9 cellular contexts compared by ENCODE assay signal in the genomic region with DNA sequence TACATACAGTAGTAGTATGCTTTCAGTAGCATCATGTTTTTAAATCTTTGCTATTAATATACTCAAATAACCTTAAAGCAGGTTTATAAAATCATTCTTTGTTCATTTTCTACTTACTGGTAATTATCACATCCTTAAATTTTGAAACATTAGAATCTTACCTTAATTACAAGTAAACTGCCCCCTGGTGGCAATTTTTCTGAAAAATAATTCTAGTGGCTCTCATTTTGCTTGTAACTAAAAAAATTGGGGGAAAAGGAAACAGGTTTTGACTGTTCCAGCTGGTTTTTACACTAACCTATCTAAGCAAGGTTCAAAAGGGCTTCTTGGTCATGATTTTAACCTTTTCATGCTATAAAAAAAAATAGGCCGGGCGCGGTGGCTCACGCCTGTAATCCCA. TPM values are rescaled to one million over a fixed set of nuclear protein-coding genes. Genes with fewer than 3 reads are reported as not detected.
A peak's percentile ranks its signal among the peaks of the same experiment; 100 is the strongest.
DNase-seq lines count a peak whose midpoint lies in the region; ATAC-seq, FAIRE-seq and TF ChIP-seq lines count a peak whose summit lies in the region.
"Had no signal": no experiment of that assay in that cellular context is flagged by ENCODE, and none has a peak within 500 bp of the region (broad histone marks: within the 10 kb centered on the region; RNA-seq: fewer than 3 reads in every experiment).

No MANE protein-coding gene starts in this region.

- POLR2A ChIA-PET in CD4-positive, alpha-beta T cell (lab: Charles Lee): no interaction called here
- POLR2A ChIA-PET in HepG2 (lab: Yijun Ruan, JAX): no interaction called here

- H3K27ac Mint-ChIP-seq in CD4-positive, alpha-beta T cell: no peak overlapping the region

- H3K27me3 ChIP-seq in CD4-positive, alpha-beta T cell (ENCODE audit: control insufficient read depth, insufficient read depth, low read length): no peaks in the 10 kb centered on the region
- H3K27me3 ChIP-seq in GM23248 (replicated peaks; ENCODE audit: insufficient read depth): no peaks in the 10 kb centered on the region
- H3K27me3 ChIP-seq in HepG2 (ENCODE audit: control insufficient read depth in 1 of 2, insufficient read depth in 2 of 2, low read length in 2 of 2): no peaks in the 10 kb centered on the region; a peak in 1 of 5 replicates
- no peaks in the 10 kb centered on the region for H3K27me3 ChIP-seq in vagina
- H3K27me3 ChIP-seq: gastrocnemius medialis had no signal

- no peak overlapping the region for H3K27ac ChIP-seq in CD4-positive, alpha-beta T cell (ENCODE audit: low read depth, low read length)
- H3K27ac ChIP-seq in GM23248 (no peak overlapping the region), HepG2 (ENCODE audit: extremely low read length, insufficient read depth, low read length) (no peak overlapping the region), vagina (no peak overlapping the region)
- H3K27ac ChIP-seq: gastrocnemius medialis had no signal

- CTCF ChIA-PET in CD4-positive, alpha-beta T cell (lab: Charles Lee): no interaction called here
- CTCF ChIA-PET in HepG2 (lab: Yijun Ruan, JAX; ENCODE audit: low intra/inter-chr PET ratio, low total read pairs): interaction anchor here (0.7 to 1.4 kb wide), 2 partner anchors 109 to 271 kb away, joined by 3 read pairs; no protein-coding TSS in a partner anchor

- no peak for DNase-seq in CD4-positive, alpha-beta T cell
- DNase-seq in GM23248 (peak; percentile 51), HepG2 (ENCODE audit: low spot score) (peak; percentile 37), HuH-7.5 (ENCODE audit: low spot score) (no peak), vagina (ENCODE audit: extremely low spot score in 2 of 2) (no peak)
- no peak for DNase-seq in activated T-cell treated with anti-CD3 and anti-CD28 coated beads, Interleukin-2, amount 50 U/mL, for 4 hours
- no peak for DNase-seq in effector CD4-positive, alpha-beta T cell
- DNase-seq: gastrocnemius medialis had no signal

- WGBS in GM23248 (ENCODE audit: low coverage in 1 of 2, low lambda C conversion rate in 2 of 2, missing lambda C conversion rate in 2 of 2), 2 experiments: 68 to 82% methylated on average over 4 of the region's 4 CpGs
- WGBS in HepG2 (ENCODE audit: low lambda C conversion rate): 100% methylated on average over 4 of the region's 4 CpGs

- H3K4me3 ChIP-seq in GM23248 (no peak overlapping the region), WI38 (ENCODE audit: low read depth, low read length) (no peak overlapping the region), HepG2 (replicated peaks in 1 of 3; ENCODE audit: insufficient read depth in 1 of 3, low read depth in 2 of 3, low read length in 3 of 3) (no peak overlapping the region), vagina (no peak overlapping the region)
- H3K4me3 ChIP-seq: gastrocnemius medialis had no signal

- no peaks in the 10 kb centered on the region for H3K27me3 Mint-ChIP-seq in CD4-positive, alpha-beta T cell
- H3K27me3 Mint-ChIP-seq in activated T-cell treated with anti-CD3 and anti-CD28 coated beads, Interleukin-2, amount 50 U/mL, for 4 hours (ENCODE audit: low read depth): no peaks in the 10 kb centered on the region

- no peak overlapping the region for H3K4me2 ChIP-seq in GM23248 (ENCODE audit: unreplicated experiment)
- no peak overlapping the region for H3K4me2 ChIP-seq in HepG2 (ENCODE audit: low read depth, low read length)

- TF ChIP-seq RAD21 in HepG2 (CRISPR knock-in tag; IDR thresholded peaks at IDR 0.05): no peak

- no peaks in the 10 kb centered on the region for H3K4me1 Mint-ChIP-seq in CD4-positive, alpha-beta T cell (ENCODE audit: low read depth)
- H3K4me1 Mint-ChIP-seq in activated T-cell treated with anti-CD3 and anti-CD28 coated beads, Interleukin-2, amount 50 U/mL, for 4 hours (ENCODE audit: low read depth): no peaks in the 10 kb centered on the region

- H3K79me2 ChIP-seq in GM23248 (ENCODE audit: insufficient read depth) (no peaks in the 10 kb centered on the region), HepG2 (ENCODE audit: insufficient read depth, low read length) (no peaks in the 10 kb centered on the region)

- no peak for TF ChIP-seq POLR2A in HepG2 (IDR thresholded peaks at IDR 0.05; ENCODE audit: insufficient read depth in 1 of 2, low read depth in 2 of 2, low read length in 2 of 2)
- TF ChIP-seq POLR2A in vagina (IDR thresholded peaks at IDR 0.05): no peak

- H3K36me3 Mint-ChIP-seq in CD4-positive, alpha-beta T cell (ENCODE audit: low read depth): no peaks in the 10 kb centered on the region
- peaks cover 3% of the 10 kb centered on the region for H3K36me3 Mint-ChIP-seq in activated T-cell treated with anti-CD3 and anti-CD28 coated beads, Interleukin-2, amount 50 U/mL, for 4 hours (ENCODE audit: insufficient read depth)

- peaks cover 11% of the 10 kb centered on the region; the same call in 1 of the 2 replicates for H3F3A ChIP-seq in GM23248 (ENCODE audit: insufficient read depth)

- 0 out of 2 replicates have a peak, but pooled peaks cover 6% of the 10 kb centered on the region for H3K36me3 ChIP-seq in GM23248 (ENCODE audit: low read depth)
- H3K36me3 ChIP-seq in HepG2 (replicated peaks in 1 of 2; ENCODE audit: control insufficient read depth in 1 of 2, insufficient read depth in 2 of 2, low read length in 2 of 2): no peaks in the 10 kb centered on the region
- H3K36me3 ChIP-seq in vagina: no peaks in the 10 kb centered on the region
- H3K36me3 ChIP-seq: gastrocnemius medialis had no signal

- H3K4me3 Mint-ChIP-seq in CD4-positive, alpha-beta T cell: no peak overlapping the region
- no peak overlapping the region for H3K4me3 Mint-ChIP-seq in activated T-cell treated with anti-CD3 and anti-CD28 coated beads, Interleukin-2, amount 50 U/mL, for 4 hours

- no peaks in the 10 kb centered on the region for H3K9me2 ChIP-seq in GM23248 (ENCODE audit: insufficient read depth)

- no peak for ATAC-seq in CD4-positive, alpha-beta T cell (ENCODE audit: poor library complexity)
- no peak for ATAC-seq in HepG2
- no peak for ATAC-seq in activated T-cell treated with anti-CD3 and anti-CD28 coated beads, Interleukin-2, amount 50 U/mL, for 4 hours
- ATAC-seq: gastrocnemius medialis had no signal

- no peak for TF ChIP-seq EP300 in HepG2 (IDR thresholded peaks at IDR 0.05; ENCODE audit: low read depth in 2 of 2, low read length in 2 of 2)
- no peak for TF ChIP-seq EP300 in HepG2 (CRISPR knock-in tag; IDR thresholded peaks at IDR 0.05; ENCODE audit: borderline replicate concordance)

- BruUV-seq in HepG2 (replicated peaks; lab: Mats Ljungman, UMichigan): no TSS peak

- H2AFZ ChIP-seq in GM23248: no peak overlapping the region
- H2AFZ ChIP-seq in HepG2 (ENCODE audit: low read length): no peak overlapping the region

- no peak for FAIRE-seq in HepG2 (lab: Jason Lieb, UNC)

- TF ChIP-seq CTCF in CD4-positive, alpha-beta T cell (IDR thresholded peaks at IDR 0.05): peak; percentile 60
- TF ChIP-seq CTCF in WI38 (IDR thresholded peaks at IDR 0.05; ENCODE audit: low read depth, low read length) (peak; percentile 17; the same call in 1 of the 2 replicates), HepG2 (CRISPR knock-in tag; IDR thresholded peaks at IDR 0.05) (no peak), vagina (IDR thresholded peaks at IDR 0.05) (no peak)

- in situ Hi-C loops in GM23248 (cut with MboI) (no loop called here), HepG2 (cut with HindIII; ENCODE audit: extremely low pct_ligation_motif_present, low pct_unique_long_range_greater_than_20kb) (no loop called here)

- H3K9me3 Mint-ChIP-seq in CD4-positive, alpha-beta T cell: peaks cover 5% of the 10 kb centered on the region
- peaks cover 4% of the 10 kb centered on the region for H3K9me3 Mint-ChIP-seq in activated T-cell treated with anti-CD3 and anti-CD28 coated beads, Interleukin-2, amount 50 U/mL, for 4 hours

- no peaks in the 10 kb centered on the region for H3K9me3 ChIP-seq in CD4-positive, alpha-beta T cell (ENCODE audit: control insufficient read depth, low read length)
- no peaks in the 10 kb centered on the region for H3K9me3 ChIP-seq in GM23248 (ENCODE audit: low read depth)
- no peaks in the 10 kb centered on the region for H3K9me3 ChIP-seq in HepG2 (ENCODE audit: low read length)
- no peaks in the 10 kb centered on the region for H3K9me3 ChIP-seq in vagina
- H3K9me3 ChIP-seq: gastrocnemius medialis had no signal

- no peak overlapping the region for H3K9ac ChIP-seq in GM23248
- H3K9ac ChIP-seq in HepG2 (ENCODE audit: insufficient read depth, low read depth, low read length): no peak overlapping the region

- H3K4me1 ChIP-seq in GM23248 (ENCODE audit: insufficient read depth): no peaks in the 10 kb centered on the region
- no peaks in the 10 kb centered on the region for H3K4me1 ChIP-seq in HepG2 (ENCODE audit: insufficient read depth, low read length)
- H3K4me1 ChIP-seq in vagina: no peaks in the 10 kb centered on the region
- H3K4me1 ChIP-seq: gastrocnemius medialis had no signal

- H4K20me1 ChIP-seq in GM23248 (ENCODE audit: insufficient read depth) (no peaks in the 10 kb centered on the region), HepG2 (ENCODE audit: insufficient read depth, low read length) (no peaks in the 10 kb centered on the region)

- intact Hi-C loops in CD4-positive, alpha-beta T cell (cut with DNase I, micrococcal nuclease): no loop called here
- intact Hi-C loops in HepG2 (cut with micrococcal nuclease; ENCODE audit: unreplicated experiment): no loop called here
- intact Hi-C loops in vagina (cut with DNase I): no loop called here

RNA-seq across cellular contexts. Expression of gene DCAF4L1, which starts 18.5 kb away (rescaled TPM):
- total RNA-seq in CD4-positive, alpha-beta T cell: under 1 TPM; 0.19 to 0.22 TPM
- 0.13 TPM in 1 of 2 replicates, not detected in the other for total RNA-seq in GM23248 (2014; rRNA removed; shearing (Covaris generic))
- polyA plus RNA-seq in GM23248 (2016; fragmentation: Nextera tagmentation; extraction: Ambion mirVana): 0.06 TPM in 1 of 2 replicates, not detected in the other
- 0.09 TPM in 1 of 2 replicates, not detected in the other for total RNA-seq in HepG2 (2016; rRNA removed; fragmentation: Illumina TruSeq; extraction: Trizol)
- not detected in 2 replicates for total RNA-seq in HepG2 (2016; cell fraction: cytosol; rRNA removed; fragmentation: Illumina TruSeq; extraction: Trizol; ENCODE audit: low read depth)
- 0.02 TPM in 1 of 2 replicates, not detected in the other for total RNA-seq in HepG2 (2016; cell fraction: insoluble cytoplasmic fraction; rRNA removed; fragmentation: Illumina TruSeq; extraction: Trizol)
- total RNA-seq in HepG2 (2016; cell fraction: membrane; rRNA removed; fragmentation: Illumina TruSeq; extraction: Trizol): not detected in 2 replicates
- total RNA-seq in HepG2 (2016; cell fraction: nucleus; rRNA removed; fragmentation: Illumina TruSeq; extraction: Trizol): 0.06 and 0.09 TPM in 2 replicates
- polyA plus RNA-seq in HepG2 (2011; rRNA removed): 0.03 and 0.05 TPM in 2 replicates
- polyA plus RNA-seq in HepG2 (2011; cell fraction: cytosol; rRNA removed): 0.01 TPM in 1 of 2 replicates, not detected in the other
- 0.10 and 0.14 TPM in 2 replicates for polyA plus RNA-seq in HepG2 (2011; cell fraction: nucleus; rRNA removed)
- polyA plus RNA-seq in HepG2 (2012): 0.05 and 0.20 TPM in 2 replicates
- not detected in 2 replicates for polyA plus RNA-seq in HepG2 (2016; cell fraction: cytosol; fragmentation: Illumina TruSeq; extraction: Trizol; ENCODE audit: low read depth)
- polyA plus RNA-seq in HepG2 (2016; cell fraction: insoluble cytoplasmic fraction; fragmentation: Illumina TruSeq; extraction: Trizol; ENCODE audit: low read depth): not detected in 2 replicates
- polyA plus RNA-seq in HepG2 (2016; cell fraction: membrane; fragmentation: Illumina TruSeq; extraction: Trizol; ENCODE audit: low read depth): not detected in 2 replicates
- polyA plus RNA-seq in HepG2 (2016; cell fraction: nucleus; fragmentation: Illumina TruSeq; extraction: Trizol; ENCODE audit: insufficient read depth, low read depth): 0.24 and 0.34 TPM in 2 replicates
- 0.04 and 0.40 TPM in 2 replicates for polyA minus RNA-seq in HepG2 (2011; rRNA and poly(A)+ RNA removed; ENCODE audit: low replicate concordance)
- not detected in 2 replicates for polyA minus RNA-seq in HepG2 (2011; cell fraction: cytosol; rRNA and poly(A)+ RNA removed)
- 0.12 and 0.26 TPM in 2 replicates for polyA minus RNA-seq in HepG2 (2011; cell fraction: nucleus; rRNA and poly(A)+ RNA removed)
- under 1 TPM; 0.27 to 0.42 (median 0.38) TPM for total RNA-seq in activated T-cell treated with anti-CD3 and anti-CD28 coated beads, Interleukin-2, amount 50 U/mL, for 4 hours
- total RNA-seq in vagina: not detected

RNA-seq across cellular contexts. Expression of gene SLC30A9, which starts 27.2 kb away (rescaled TPM):
- 10 to 100 TPM; 18.2 to 20.4 TPM for total RNA-seq in CD4-positive, alpha-beta T cell
- total RNA-seq in GM23248 (2014; rRNA removed; shearing (Covaris generic)): 61.7 and 69.5 TPM in 2 replicates
- polyA plus RNA-seq in GM23248 (2016; fragmentation: Nextera tagmentation; extraction: Ambion mirVana) (64.9 and 65.5 TPM in 2 replicates), HepG2 (2011; rRNA removed) (20.4 and 27.5 TPM in 2 replicates)
- total RNA-seq in HepG2 (2016; rRNA removed; fragmentation: Illumina TruSeq; extraction: Trizol) (72.8 and 104 TPM in 2 replicates), vagina (50.3 TPM)
- 13.6 and 16.4 TPM in 2 replicates for total RNA-seq in HepG2 (2016; cell fraction: cytosol; rRNA removed; fragmentation: Illumina TruSeq; extraction: Trizol; ENCODE audit: low read depth)
- 69.2 and 97.7 TPM in 2 replicates for total RNA-seq in HepG2 (2016; cell fraction: insoluble cytoplasmic fraction; rRNA removed; fragmentation: Illumina TruSeq; extraction: Trizol)
- total RNA-seq in HepG2 (2016; cell fraction: membrane; rRNA removed; fragmentation: Illumina TruSeq; extraction: Trizol): 56.3 and 58.8 TPM in 2 replicates
- 47.4 and 53.5 TPM in 2 replicates for total RNA-seq in HepG2 (2016; cell fraction: nucleus; rRNA removed; fragmentation: Illumina TruSeq; extraction: Trizol)
- polyA plus RNA-seq in HepG2 (2011; cell fraction: cytosol; rRNA removed): 14.8 and 17.8 TPM in 2 replicates
- polyA plus RNA-seq in HepG2 (2011; cell fraction: nucleus; rRNA removed): 8.6 and 9.0 TPM in 2 replicates
- polyA plus RNA-seq in HepG2 (2012): 14.5 and 22.9 TPM in 2 replicates
- polyA plus RNA-seq in HepG2 (2016; cell fraction: cytosol; fragmentation: Illumina TruSeq; extraction: Trizol; ENCODE audit: low read depth): 7.4 and 10.7 TPM in 2 replicates
- 72.6 and 73.0 TPM in 2 replicates for polyA plus RNA-seq in HepG2 (2016; cell fraction: insoluble cytoplasmic fraction; fragmentation: Illumina TruSeq; extraction: Trizol; ENCODE audit: low read depth)
- 24.7 and 25.0 TPM in 2 replicates for polyA plus RNA-seq in HepG2 (2016; cell fraction: membrane; fragmentation: Illumina TruSeq; extraction: Trizol; ENCODE audit: low read depth)
- 45.9 and 47.3 TPM in 2 replicates for polyA plus RNA-seq in HepG2 (2016; cell fraction: nucleus; fragmentation: Illumina TruSeq; extraction: Trizol; ENCODE audit: insufficient read depth, low read depth)
- polyA minus RNA-seq in HepG2 (2011; rRNA and poly(A)+ RNA removed; ENCODE audit: low replicate concordance): 26.5 and 27.6 TPM in 2 replicates
- 29.6 and 33.6 TPM in 2 replicates for polyA minus RNA-seq in HepG2 (2011; cell fraction: cytosol; rRNA and poly(A)+ RNA removed)
- 40.9 and 45.2 TPM in 2 replicates for polyA minus RNA-seq in HepG2 (2011; cell fraction: nucleus; rRNA and poly(A)+ RNA removed)
- total RNA-seq in activated T-cell treated with anti-CD3 and anti-CD28 coated beads, Interleukin-2, amount 50 U/mL, for 4 hours: 10 to 100 TPM; 36.4 to 44.3 (median 37.6) TPM

RNA-seq across cellular contexts. Expression of gene TMEM33, which starts 27.9 kb away (rescaled TPM):
- 10 to 100 TPM; 18.0 to 19.7 TPM for total RNA-seq in CD4-positive, alpha-beta T cell
- 30.4 and 44.6 TPM in 2 replicates for total RNA-seq in GM23248 (2014; rRNA removed; shearing (Covaris generic))
- polyA plus RNA-seq in GM23248 (2016; fragmentation: Nextera tagmentation; extraction: Ambion mirVana) (44.0 and 44.6 TPM in 2 replicates), HepG2 (2011; rRNA removed) (36.1 and 40.1 TPM in 2 replicates)
- total RNA-seq in HepG2 (2016; rRNA removed; fragmentation: Illumina TruSeq; extraction: Trizol) (51.6 and 66.6 TPM in 2 replicates), vagina (44.4 TPM)
- total RNA-seq in HepG2 (2016; cell fraction: cytosol; rRNA removed; fragmentation: Illumina TruSeq; extraction: Trizol; ENCODE audit: low read depth): 6.1 and 7.9 TPM in 2 replicates
- 53.3 and 58.7 TPM in 2 replicates for total RNA-seq in HepG2 (2016; cell fraction: insoluble cytoplasmic fraction; rRNA removed; fragmentation: Illumina TruSeq; extraction: Trizol)
- 17.7 and 20.2 TPM in 2 replicates for total RNA-seq in HepG2 (2016; cell fraction: membrane; rRNA removed; fragmentation: Illumina TruSeq; extraction: Trizol)
- total RNA-seq in HepG2 (2016; cell fraction: nucleus; rRNA removed; fragmentation: Illumina TruSeq; extraction: Trizol): 56.2 and 69.6 TPM in 2 replicates
- 24.4 and 32.3 TPM in 2 replicates for polyA plus RNA-seq in HepG2 (2011; cell fraction: cytosol; rRNA removed)
- 9.6 and 12.2 TPM in 2 replicates for polyA plus RNA-seq in HepG2 (2011; cell fraction: nucleus; rRNA removed)
- polyA plus RNA-seq in HepG2 (2012): 20.5 and 27.5 TPM in 2 replicates
- 7.0 and 7.2 TPM in 2 replicates for polyA plus RNA-seq in HepG2 (2016; cell fraction: cytosol; fragmentation: Illumina TruSeq; extraction: Trizol; ENCODE audit: low read depth)
- polyA plus RNA-seq in HepG2 (2016; cell fraction: insoluble cytoplasmic fraction; fragmentation: Illumina TruSeq; extraction: Trizol; ENCODE audit: low read depth): 34.2 and 35.6 TPM in 2 replicates
- polyA plus RNA-seq in HepG2 (2016; cell fraction: membrane; fragmentation: Illumina TruSeq; extraction: Trizol; ENCODE audit: low read depth): 12.0 and 13.3 TPM in 2 replicates
- 54.9 and 61.4 TPM in 2 replicates for polyA plus RNA-seq in HepG2 (2016; cell fraction: nucleus; fragmentation: Illumina TruSeq; extraction: Trizol; ENCODE audit: insufficient read depth, low read depth)
- 182 and 425 TPM in 2 replicates for polyA minus RNA-seq in HepG2 (2011; rRNA and poly(A)+ RNA removed; ENCODE audit: low replicate concordance)
- polyA minus RNA-seq in HepG2 (2011; cell fraction: cytosol; rRNA and poly(A)+ RNA removed): 46.3 and 60.5 TPM in 2 replicates
- 35.8 and 42.9 TPM in 2 replicates for polyA minus RNA-seq in HepG2 (2011; cell fraction: nucleus; rRNA and poly(A)+ RNA removed)
- total RNA-seq in activated T-cell treated with anti-CD3 and anti-CD28 coated beads, Interleukin-2, amount 50 U/mL, for 4 hours: 100 to 1,000 TPM in 1 of 3 donors, 10 to 100 TPM in 2; 89.1 to 103 (median 99.4) TPM

Comparison
In these comparisons a context has a peak if more than half of its experiments do, and no peak if none do; other contexts are left out.
1. DNase-seq: peak in GM23248 (single experiment) and HepG2 (single experiment); none in CD4-positive, alpha-beta T cell (0 of 10), activated T-cell treated with anti-CD3 and anti-CD28 coated beads, Interleukin-2, amount 50 U/mL, for 4 hours (single experiment), HuH-7.5 (single experiment), vagina (0 of 2) and effector CD4-positive, alpha-beta T cell (single experiment).
2. CTCF ChIP-seq: peak in CD4-positive, alpha-beta T cell (single experiment) and WI38 (single experiment); none in HepG2 (single experiment) and vagina (0 of 3).